In the genomic region with DNA sequence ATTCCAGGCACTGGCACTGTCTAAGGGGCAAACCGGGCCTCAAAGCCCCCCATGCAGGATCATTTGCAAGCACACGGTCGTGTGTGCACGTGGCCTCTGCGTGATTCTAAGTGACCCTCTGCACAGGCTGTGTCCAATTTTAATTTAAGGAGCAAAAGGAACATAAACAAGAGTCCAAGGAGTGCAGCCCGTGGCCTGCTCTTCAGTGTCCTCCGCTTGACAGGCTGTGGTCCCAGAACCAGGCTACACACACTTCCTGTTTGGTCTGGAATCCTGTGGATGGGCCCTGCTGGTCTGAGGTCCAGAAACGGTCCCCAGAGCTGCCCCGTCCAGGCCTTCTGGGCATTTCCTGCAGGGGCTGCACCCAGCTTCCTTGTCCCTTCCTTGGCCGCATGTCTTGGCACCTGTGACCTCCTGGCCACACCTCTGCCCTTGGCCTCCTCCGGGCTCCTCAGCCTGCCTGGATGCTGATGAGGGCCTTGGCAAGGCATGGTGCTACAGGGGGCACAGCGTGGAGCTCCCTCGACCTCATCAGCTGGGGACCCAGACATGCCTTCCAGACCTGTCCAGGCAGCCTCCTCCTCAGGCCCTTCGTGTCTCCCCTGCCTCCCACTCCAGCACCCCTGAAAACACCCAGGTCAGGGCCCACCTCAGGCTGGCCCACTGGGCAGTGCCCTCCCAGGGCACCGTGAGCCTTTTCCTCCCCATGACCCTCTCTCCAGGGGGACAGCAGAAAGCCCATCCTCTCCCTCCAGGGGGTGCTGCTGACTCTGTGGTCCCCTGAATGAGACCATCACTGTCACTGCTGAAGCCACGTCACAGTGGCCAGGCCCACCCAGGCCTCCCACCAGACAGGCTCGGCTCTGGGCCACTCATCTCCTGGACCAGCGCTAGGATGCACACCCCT, we compare ENCODE assay signal across 26 cellular contexts.
DNase-seq lines count a peak whose midpoint lies in the region; ATAC-seq, FAIRE-seq and TF ChIP-seq lines count a peak whose summit lies in the region.
"Had no signal": no experiment of that assay in that cellular context is flagged by ENCODE, and none has a peak within 500 bp of the region (broad histone marks: within the 10 kb centered on the region; RNA-seq: fewer than 3 reads in every experiment).

No MANE protein-coding gene starts in this region.

- WGBS in SK-N-SH (ENCODE audit: low lambda C conversion rate), result 41% methylated on average over 14 of the region's 18 CpGs

- H3K79me2 ChIP-seq in SK-N-SH (ENCODE audit: insufficient read depth), result no peaks in the 10 kb centered on the region
- H3K79me2 ChIP-seq in osteoblast (ENCODE audit: insufficient read depth, low read length), result no peaks in the 10 kb centered on the region

- H3K4me2 ChIP-seq in SK-N-SH (no peak overlapping the region), osteoblast (ENCODE audit: insufficient read depth, low read length) (no peak overlapping the region)

- no peak for TF ChIP-seq EP300 in SK-N-SH (IDR thresholded peaks at IDR 0.05; ENCODE audit: borderline replicate concordance in 1 of 2, low read depth in 1 of 2, low read length in 1 of 2)

- CTCF ChIA-PET in SK-N-SH (lab: Yijun Ruan, JAX), result interaction anchor here (0.6 to 2.0 kb wide), 5 partner anchors 25 to 148 kb away, joined by 3 to 7 read pairs (median 3); no protein-coding TSS in a partner anchor

- H3K27me3 ChIP-seq in SK-N-SH (ENCODE audit: insufficient read depth) (no peaks in the 10 kb centered on the region), osteoblast (ENCODE audit: insufficient read depth, low read length) (peaks cover 2% of the 10 kb centered on the region)

- H3K36me3 Mint-ChIP-seq in activated T-helper 1 cell treated with anti-CD3 and anti-CD28 coated beads, Interleukin-12 subunit alpha, Interleukin-12 subunit beta, Interleukin-2, Interleukin-4 antibody, amounts not matched to agents 30 ng/mL and 10 ng/mL and 1 ng/mL, durations not matched to agents 14 hours and 24 hours and 36 hours (ENCODE audit: low read depth), result no peaks in the 10 kb centered on the region
- H3K36me3 Mint-ChIP-seq: CD4-positive, CD25-positive, alpha-beta regulatory T cell had no signal

- H3K27ac Mint-ChIP-seq in activated T-helper 1 cell treated with anti-CD3 and anti-CD28 coated beads, Interleukin-12 subunit alpha, Interleukin-12 subunit beta, Interleukin-2, Interleukin-4 antibody, amounts not matched to agents 30 ng/mL and 10 ng/mL and 1 ng/mL, durations not matched to agents 14 hours and 24 hours and 36 hours, result no peak overlapping the region
- H3K27ac Mint-ChIP-seq: activated CD4-positive, alpha-beta T cell treated with anti-CD3 and anti-CD28 coated beads for 36 hours; activated naive CD4-positive, alpha-beta T cell treated with anti-CD3 and anti-CD28 coated beads for 36 hours; CD4-positive, CD25-positive, alpha-beta regulatory T cell had no signal

- no peaks in the 10 kb centered on the region for H3K36me3 ChIP-seq in SK-N-SH (replicated peaks in 1 of 2; ENCODE audit: control insufficient read depth in 1 of 2, insufficient read depth in 2 of 2, low read length in 1 of 2)
- H3K36me3 ChIP-seq in osteoblast (ENCODE audit: insufficient read depth, low read length), result no peaks in the 10 kb centered on the region
- H3K36me3 ChIP-seq: prostate gland had no signal

- ATAC-seq in SK-N-SH treated with all-trans-retinoic acid at 6 μM for 48 hours, result no peak
- ATAC-seq: activated CD4-positive, alpha-beta T cell treated with anti-CD3 and anti-CD28 coated beads for 36 hours had no signal

- DNase-seq in SK-N-SH (peak; percentile 73), D721Med (ENCODE audit: insufficient read length, low spot score) (no peak), choroid plexus epithelial cell (ENCODE audit: low read depth) (no peak), osteoblast (ENCODE audit: insufficient read length, low spot score, missing footprints) (peak; percentile 74), amniotic stem cell (lab: John Stamatoyannopoulos, UW) (no peak)
- no peak for DNase-seq in activated CD4-positive, alpha-beta T cell treated with anti-CD3 and anti-CD28 coated beads for 4 hours
- no peak for DNase-seq in activated T-helper 1 cell treated with anti-CD3 and anti-CD28 coated beads, Interleukin-12 subunit alpha, Interleukin-12 subunit beta, Interleukin-2, Interleukin-4 antibody, amounts not matched to agents 30 ng/mL and 10 ng/mL and 1 ng/mL, durations not matched to agents 14 hours and 24 hours and 36 hours (ENCODE audit: low spot score)
- DNase-seq: activated CD4-positive, alpha-beta T cell treated with anti-CD3 and anti-CD28 coated beads for 36 hours; activated naive CD4-positive, alpha-beta T cell treated with anti-CD3 and anti-CD28 coated beads for 36 hours; activated T-cell treated with anti-CD3 and anti-CD28 coated beads for 4 hours; anterior cingulate cortex; CD4-positive, CD25-positive, alpha-beta regulatory T cell; DMS153; effector CD4-positive, alpha-beta T cell; KG1; midbrain; NCI-H2171 treated with DMSO at 0.1 percent for 48 hours; NCI-H526; small intestine; stimulated activated CD4-positive, alpha-beta T cell treated with anti-CD3 and anti-CD28 coated beads, Interleukin-4, amount 100 ng/mL, for 4 hours had no signal

- no peaks in the 10 kb centered on the region for H4K20me1 ChIP-seq in SK-N-SH (ENCODE audit: insufficient read depth)
- H4K20me1 ChIP-seq in osteoblast (ENCODE audit: insufficient read depth, low read length), result no peaks in the 10 kb centered on the region

- H3K27me3 Mint-ChIP-seq in activated T-helper 1 cell treated with anti-CD3 and anti-CD28 coated beads, Interleukin-12 subunit alpha, Interleukin-12 subunit beta, Interleukin-2, Interleukin-4 antibody, amounts not matched to agents 30 ng/mL and 10 ng/mL and 1 ng/mL, durations not matched to agents 14 hours and 24 hours and 36 hours (ENCODE audit: insufficient read depth), result no peaks in the 10 kb centered on the region
- H3K27me3 Mint-ChIP-seq: CD4-positive, CD25-positive, alpha-beta regulatory T cell had no signal

- no peak for FAIRE-seq in D721Med (lab: Jason Lieb, UNC)
- FAIRE-seq: H1, small intestine, TTC549 had no signal

- H3K4me3 ChIP-seq in SK-N-SH (ENCODE audit: low read depth in 2 of 2, low read length in 1 of 2) (no peak overlapping the region), choroid plexus epithelial cell (ENCODE audit: low read depth, low read length) (no peak overlapping the region), osteoblast (ENCODE audit: insufficient read depth, low read length) (no peak overlapping the region)
- H3K4me3 ChIP-seq: prostate gland had no signal

- TF ChIP-seq CTCF in SK-N-SH (IDR thresholded peaks at IDR 0.05), result no peak
- TF ChIP-seq CTCF in D721Med (IDR thresholded peaks at IDR 0.05; ENCODE audit: insufficient read depth, missing control alignments), result peak; percentile 10
- peak; percentile 9 for TF ChIP-seq CTCF in choroid plexus epithelial cell (conservative IDR thresholded peaks at IDR 0.05; ENCODE audit: low read depth, low read length)
- TF ChIP-seq CTCF in osteoblast (IDR thresholded peaks at IDR 0.05; ENCODE audit: extremely low read depth, low read depth, low read length), result no peak

- peak; percentile 51 for TF ChIP-seq RAD21 in SK-N-SH (IDR thresholded peaks at IDR 0.05; ENCODE audit: low read length)

- POLR2A ChIA-PET in SK-N-SH (lab: Yijun Ruan, JAX), result no interaction called here

- H3K4me1 Mint-ChIP-seq in activated T-helper 1 cell treated with anti-CD3 and anti-CD28 coated beads, Interleukin-12 subunit alpha, Interleukin-12 subunit beta, Interleukin-2, Interleukin-4 antibody, amounts not matched to agents 30 ng/mL and 10 ng/mL and 1 ng/mL, durations not matched to agents 14 hours and 24 hours and 36 hours (ENCODE audit: low read depth), result no peaks in the 10 kb centered on the region
- H3K4me1 Mint-ChIP-seq: activated CD4-positive, alpha-beta T cell treated with anti-CD3 and anti-CD28 coated beads for 36 hours; CD4-positive, CD25-positive, alpha-beta regulatory T cell had no signal

- H2AFZ ChIP-seq in SK-N-SH (ENCODE audit: low read depth) (no peak overlapping the region), osteoblast (ENCODE audit: low read length) (no peak overlapping the region)

- H3K4me1 ChIP-seq in SK-N-SH (ENCODE audit: control insufficient read depth in 1 of 2, insufficient read depth in 2 of 2, low read depth in 1 of 2, low read length in 1 of 2), result peaks cover 0 to 4% of the 10 kb centered on the region in 2 experiments; a peak in 1 of 4 replicates
- no peaks in the 10 kb centered on the region for H3K4me1 ChIP-seq in osteoblast (ENCODE audit: insufficient read depth, low read length)
- H3K4me1 ChIP-seq: prostate gland had no signal

- H3K9ac ChIP-seq in SK-N-SH, result no peak overlapping the region

- intact Hi-C loops in activated T-helper 1 cell treated with anti-CD3 and anti-CD28 coated beads, Interleukin-12 subunit alpha, Interleukin-12 subunit beta, Interleukin-2, Interleukin-4 antibody, amounts not matched to agents 30 ng/mL and 10 ng/mL and 1 ng/mL, durations not matched to agents 14 hours and 24 hours and 36 hours (cut with micrococcal nuclease), result loop anchor here (1.0 kb wide), 1 partner anchor 139 kb away; no protein-coding TSS in a partner anchor

- H3K9me3 ChIP-seq in SK-N-SH (no peaks in the 10 kb centered on the region), osteoblast (ENCODE audit: low read depth, low read length) (no peaks in the 10 kb centered on the region)
- H3K9me3 ChIP-seq: prostate gland had no signal

- H3K9me3 Mint-ChIP-seq in activated T-helper 1 cell treated with anti-CD3 and anti-CD28 coated beads, Interleukin-12 subunit alpha, Interleukin-12 subunit beta, Interleukin-2, Interleukin-4 antibody, amounts not matched to agents 30 ng/mL and 10 ng/mL and 1 ng/mL, durations not matched to agents 14 hours and 24 hours and 36 hours, result no peaks in the 10 kb centered on the region
- H3K9me3 Mint-ChIP-seq: activated naive CD4-positive, alpha-beta T cell treated with anti-CD3 and anti-CD28 coated beads for 36 hours; nephron had no signal

- no peaks in the 10 kb centered on the region for H3K9me2 ChIP-seq in SK-N-SH

- H3K27ac ChIP-seq in SK-N-SH (ENCODE audit: low read depth in 2 of 2, low read length in 1 of 2) (no peak overlapping the region), osteoblast (ENCODE audit: low read depth, low read length) (no peak overlapping the region)
- H3K27ac ChIP-seq: 22Rv1, prostate gland had no signal

- H3K4me3 Mint-ChIP-seq in activated T-helper 1 cell treated with anti-CD3 and anti-CD28 coated beads, Interleukin-12 subunit alpha, Interleukin-12 subunit beta, Interleukin-2, Interleukin-4 antibody, amounts not matched to agents 30 ng/mL and 10 ng/mL and 1 ng/mL, durations not matched to agents 14 hours and 24 hours and 36 hours, result no peak overlapping the region
- H3K4me3 Mint-ChIP-seq: activated CD4-positive, alpha-beta T cell treated with anti-CD3 and anti-CD28 coated beads for 36 hours; activated naive CD4-positive, alpha-beta T cell treated with anti-CD3 and anti-CD28 coated beads for 36 hours; CD4-positive, CD25-positive, alpha-beta regulatory T cell; nephron had no signal

- H3F3A ChIP-seq in SK-N-SH (replicated peaks; ENCODE audit: insufficient read depth), result no peaks in the 10 kb centered on the region

Comparison
In these comparisons a context has a peak if more than half of its experiments do, and no peak if none do; other contexts are left out.
1. DNase-seq: peak in SK-N-SH (single experiment) and osteoblast (single experiment); none in D721Med (single experiment), choroid plexus epithelial cell (single experiment), amniotic stem cell (single experiment), activated CD4-positive, alpha-beta T cell treated with anti-CD3 and anti-CD28 coated beads for 4 hours (0 of 2) and activated T-helper 1 cell treated with anti-CD3 and anti-CD28 coated beads, Interleukin-12 subunit alpha, Interleukin-12 subunit beta, Interleukin-2, Interleukin-4 antibody, amounts not matched to agents 30 ng/mL and 10 ng/mL and 1 ng/mL, durations not matched to agents 14 hours and 24 hours and 36 hours (single experiment).
2. CTCF ChIP-seq: peak in D721Med (single experiment) and choroid plexus epithelial cell (single experiment); none in SK-N-SH (single experiment) and osteoblast (single experiment).